11 cellular contexts compared by ENCODE assay signal in genomic region chr7:28151965-28152364, GRCh38. TPM values are rescaled to one million over a fixed set of nuclear protein-coding genes. Genes with fewer than 3 reads are reported as not detected.
DNase-seq lines count a peak whose midpoint lies in the region; ATAC-seq, FAIRE-seq and TF ChIP-seq lines count a peak whose summit lies in the region.
"Had no signal": no experiment of that assay in that cellular context is flagged by ENCODE, and none has a peak within 500 bp of the region (broad histone marks: within the 10 kb centered on the region; RNA-seq: fewer than 3 reads in every experiment).

No MANE protein-coding gene starts in this region.

- H3K9ac ChIP-seq in IMR-90 (ENCODE audit: low read depth, low read length), result peak overlapping the region; percentile 6; the same call in 1 of the 2 replicates

- H3K36me3 ChIP-seq in IMR-90 (ENCODE audit: control insufficient read depth, insufficient read depth, low read length) (no peaks in the 10 kb centered on the region), bronchial epithelial cell (ENCODE audit: control insufficient read depth, insufficient read depth, low read length) (no peaks in the 10 kb centered on the region), Caco-2 (ENCODE audit: control insufficient read depth, insufficient read depth, low read length) (no peaks in the 10 kb centered on the region), right atrium auricular region (no peaks in the 10 kb centered on the region)

- H3K27me3 Mint-ChIP-seq in activated naive CD4-positive, alpha-beta T cell treated with anti-CD3 and anti-CD28 coated beads, Interleukin-2, amount 10 ng/mL, durations not matched to agents 7 days and 5 days, result no peaks in the 10 kb centered on the region
- H3K27me3 Mint-ChIP-seq in stimulated activated naive CD8-positive, alpha-beta T cell treated with anti-CD3 and anti-CD28 coated beads, Interleukin-15, Interleukin-2, amounts not matched to agents 100 ng/mL and 50 ng/mL, for 24 hours, result no peaks in the 10 kb centered on the region
- peaks cover 8% of the 10 kb centered on the region for H3K27me3 Mint-ChIP-seq in Caco-2 (ENCODE audit: insufficient read depth, unreplicated experiment)

- 0 out of 2 replicates have a peak overlapping the region, but pooled peaks have one; percentile 89 for H2BK20ac ChIP-seq in IMR-90 (ENCODE audit: low read depth, low read length)

- no peak overlapping the region; the same call in 1 of the 2 replicates for H2AK5ac ChIP-seq in IMR-90 (ENCODE audit: low read depth, low read length)

- H3K27me3 ChIP-seq in IMR-90 (ENCODE audit: control insufficient read depth, insufficient read depth, low read length) (no peaks in the 10 kb centered on the region), bronchial epithelial cell (ENCODE audit: control insufficient read depth, insufficient read depth, low read length) (no peaks in the 10 kb centered on the region), Caco-2 (replicated peaks; ENCODE audit: control insufficient read depth, insufficient read depth, low read length) (no peaks in the 10 kb centered on the region), right atrium auricular region (no peaks in the 10 kb centered on the region)

- peaks cover 32 to 69% of the 10 kb centered on the region in 2 experiments for H3K79me1 ChIP-seq in IMR-90 (ENCODE audit: low read depth in 1 of 2, low read length in 2 of 2)

- peak overlapping the region; percentile 83 for H3K14ac ChIP-seq in IMR-90 (replicated peaks; ENCODE audit: low read depth, low read length)

- TF ChIP-seq CTCF in IMR-90 (conservative IDR thresholded peaks at IDR 0.05; ENCODE audit: low read depth, low read length) (no peak), bronchial epithelial cell (IDR thresholded peaks at IDR 0.05; ENCODE audit: insufficient read depth, low read length, severe bottlenecking) (no peak), Caco-2 (IDR thresholded peaks at IDR 0.05; ENCODE audit: insufficient read depth in 1 of 2, low read depth in 1 of 2, low read length in 1 of 2, severe bottlenecking in 1 of 2, unreplicated experiment in 1 of 2) (no peak), right atrium auricular region (IDR thresholded peaks at IDR 0.05) (no peak)

- TF ChIP-seq POLR2A in IMR-90 (IDR thresholded peaks at IDR 0.05; ENCODE audit: low read depth, low read length), result no peak

- peak overlapping the region; percentile 90 for H2BK120ac ChIP-seq in IMR-90 (ENCODE audit: low read depth, low read length)

- no peak overlapping the region for H3K4me3 Mint-ChIP-seq in activated naive CD4-positive, alpha-beta T cell treated with anti-CD3 and anti-CD28 coated beads, Interleukin-2, amount 10 ng/mL, durations not matched to agents 7 days and 5 days
- H3K4me3 Mint-ChIP-seq in stimulated activated naive CD8-positive, alpha-beta T cell treated with anti-CD3 and anti-CD28 coated beads, Interleukin-15, Interleukin-2, amounts not matched to agents 100 ng/mL and 50 ng/mL, for 24 hours, result peak overlapping the region; percentile 41
- no peak overlapping the region for H3K4me3 Mint-ChIP-seq in Caco-2 (ENCODE audit: unreplicated experiment)

- H3K4me3 ChIP-seq in IMR-90 (ENCODE audit: insufficient read depth, low read depth, low read length) (no peak overlapping the region), bronchial epithelial cell (ENCODE audit: low read depth, low read length) (no peak overlapping the region), Caco-2 (ENCODE audit: low read depth, low read length) (no peak overlapping the region), right atrium auricular region (no peak overlapping the region)

- 0 out of 2 replicates have a peak overlapping the region, but pooled peaks have one; percentile 76 for H3K56ac ChIP-seq in IMR-90 (ENCODE audit: extremely low read depth, insufficient read depth, low read length)

- dilution Hi-C loops in IMR-90 (cut with HindIII; ENCODE audit: low sequenced_read_pairs, unreplicated experiment), result no loop called here

- BruUV-seq in IMR-90 (replicated peaks; lab: Mats Ljungman, UMichigan), result no TSS peak
- BruUV-seq in Caco-2 (replicated peaks; lab: Mats Ljungman, UMichigan), result no TSS peak

- H3K9me1 ChIP-seq in IMR-90 (ENCODE audit: insufficient read depth, low read length), result peaks cover 19% of the 10 kb centered on the region

- H4K8ac ChIP-seq in IMR-90 (ENCODE audit: low read depth in 2 of 2, low read length in 2 of 2), result peak overlapping the region; percentile 81 to 88

- no peak overlapping the region for H2AFZ ChIP-seq in IMR-90 (replicated peaks; ENCODE audit: low read length, poor library complexity)

- H3K4me2 ChIP-seq in IMR-90 (ENCODE audit: low read depth, low read length), result peak overlapping the region; percentile 61; the same call in 1 of the 2 replicates

- H3K4me1 ChIP-seq in IMR-90 (ENCODE audit: control insufficient read depth, insufficient read depth, low read length) (peaks cover 20% of the 10 kb centered on the region), Caco-2 (no peaks in the 10 kb centered on the region), right atrium auricular region (peaks cover 0 to 23% of the 10 kb centered on the region in 2 donors)

- peak overlapping the region; percentile 78 for H2BK5ac ChIP-seq in IMR-90 (ENCODE audit: low read depth, low read length, poor library complexity, severe bottlenecking)

- H4K5ac ChIP-seq in IMR-90 (ENCODE audit: low read depth, low read length), result peak overlapping the region; percentile 83; the same call in 1 of the 2 replicates

- 0 out of 3 replicates have a peak overlapping the region, but pooled peaks have one; percentile 85 for H2BK15ac ChIP-seq in IMR-90 (ENCODE audit: low read depth, low read length)

- H3K27ac Mint-ChIP-seq in activated naive CD4-positive, alpha-beta T cell treated with anti-CD3 and anti-CD28 coated beads, Interleukin-2, amount 10 ng/mL, durations not matched to agents 7 days and 5 days, result peak overlapping the region; percentile 6
- H3K27ac Mint-ChIP-seq in stimulated activated naive CD8-positive, alpha-beta T cell treated with anti-CD3 and anti-CD28 coated beads, Interleukin-15, Interleukin-2, amounts not matched to agents 100 ng/mL and 50 ng/mL, for 24 hours, result peak overlapping the region; percentile 94
- H3K27ac Mint-ChIP-seq in Caco-2 (ENCODE audit: unreplicated experiment), result no peak overlapping the region

- no peak for FAIRE-seq in bronchial epithelial cell (lab: Jason Lieb, UNC)

- POLR2A ChIA-PET in IMR-90 (lab: Charles Lee; ENCODE audit: unreplicated experiment), result no interaction called here
- POLR2A ChIA-PET in Caco-2 (lab: Charles Lee), result no interaction called here

- H3K18ac ChIP-seq in IMR-90 (ENCODE audit: low read depth, low read length), result peak overlapping the region; percentile 88; the same call in 1 of the 2 replicates

- H3K9me3 ChIP-seq in IMR-90 (ENCODE audit: control insufficient read depth, insufficient read depth, low read length), result no peaks in the 10 kb centered on the region
- no peaks in the 10 kb centered on the region for H3K9me3 ChIP-seq in Caco-2
- H3K9me3 ChIP-seq in right atrium auricular region, result no peaks in the 10 kb centered on the region

- peaks cover 38% of the 10 kb centered on the region for H3K4me1 Mint-ChIP-seq in activated naive CD4-positive, alpha-beta T cell treated with anti-CD3 and anti-CD28 coated beads, Interleukin-2, amount 10 ng/mL, durations not matched to agents 7 days and 5 days
- peaks cover 86% of the 10 kb centered on the region for H3K4me1 Mint-ChIP-seq in stimulated activated naive CD8-positive, alpha-beta T cell treated with anti-CD3 and anti-CD28 coated beads, Interleukin-15, Interleukin-2, amounts not matched to agents 100 ng/mL and 50 ng/mL, for 24 hours (ENCODE audit: low read depth)
- peaks cover 24% of the 10 kb centered on the region for H3K4me1 Mint-ChIP-seq in Caco-2 (ENCODE audit: low read depth, unreplicated experiment)

- H3K36me3 Mint-ChIP-seq in activated naive CD4-positive, alpha-beta T cell treated with anti-CD3 and anti-CD28 coated beads, Interleukin-2, amount 10 ng/mL, durations not matched to agents 7 days and 5 days, result peaks cover 2% of the 10 kb centered on the region
- H3K36me3 Mint-ChIP-seq in stimulated activated naive CD8-positive, alpha-beta T cell treated with anti-CD3 and anti-CD28 coated beads, Interleukin-15, Interleukin-2, amounts not matched to agents 100 ng/mL and 50 ng/mL, for 24 hours (ENCODE audit: low read depth), result peaks cover 26% of the 10 kb centered on the region
- H3K36me3 Mint-ChIP-seq in Caco-2 (ENCODE audit: insufficient read depth, unreplicated experiment), result no peaks in the 10 kb centered on the region

- peak overlapping the region; percentile 89; the same call in 1 of the 2 replicates for H4K91ac ChIP-seq in IMR-90 (ENCODE audit: insufficient read depth, low read depth, low read length)

- no peak overlapping the region for H2AK9ac ChIP-seq in IMR-90 (replicated peaks; ENCODE audit: low read depth, low read length, poor library complexity)

- H4K20me1 ChIP-seq in IMR-90 (ENCODE audit: insufficient read depth, low read length), result no peaks in the 10 kb centered on the region

- H3K23ac ChIP-seq in IMR-90 (ENCODE audit: low read depth, low read length), result peak overlapping the region; percentile 90; the same call in 1 of the 2 replicates

- peak overlapping the region; percentile 89; the same call in 1 of the 2 replicates for H3K4ac ChIP-seq in IMR-90 (ENCODE audit: low read depth, low read length)

- in situ Hi-C loops in IMR-90 (cut with MboI; ENCODE audit: low sequenced_read_pairs), result no loop called here

- CTCF ChIA-PET in activated naive CD4-positive, alpha-beta T cell treated with anti-CD3 and anti-CD28 coated beads, Interleukin-2, amount 10 ng/mL, durations not matched to agents 7 days and 5 days (lab: Charles Lee), result no interaction called here
- CTCF ChIA-PET in IMR-90 (lab: Yijun Ruan, JAX), result no interaction called here
- CTCF ChIA-PET in Caco-2 (lab: Charles Lee), result no interaction called here

- H3K27ac ChIP-seq in IMR-90 (ENCODE audit: insufficient read depth, low read length) (peak overlapping the region; percentile 64), right atrium auricular region (no peak overlapping the region)

- DNase-seq in activated naive CD4-positive, alpha-beta T cell treated with anti-CD3 and anti-CD28 coated beads, Interleukin-2, amount 10 ng/mL, durations not matched to agents 7 days and 5 days, result no peak
- DNase-seq in activated naive CD4-positive, alpha-beta T cell treated with Interleukin-2 at 50 U/mL for 16 hours, result no peak
- DNase-seq in IMR-90 (peak; percentile 76), bronchial epithelial cell (ENCODE audit: low read depth) (peak; percentile 87), Caco-2 (no peak), right atrium auricular region (ENCODE audit: low spot score) (no peak)
- DNase-seq: cerebellar nuclear complex; stimulated activated CD4-positive, alpha-beta T cell treated with anti-CD3 and anti-CD28 coated beads, Interleukin-2, amount 100 ng/mL, for 48 hours had no signal

- TF ChIP-seq RAD21 in IMR-90 (IDR thresholded peaks at IDR 0.05; ENCODE audit: low read length), result no peak

- intact Hi-C loops in IMR-90 (cut with micrococcal nuclease) (no loop called here), Caco-2 (cut with micrococcal nuclease; ENCODE audit: unreplicated experiment) (no loop called here)

- ATAC-seq in IMR-90 (ENCODE audit: low read depth), result peak; percentile 12; the same call in 1 of the 2 replicates
- ATAC-seq in GM21528 (IDR thresholded peaks at IDR 0.05; ENCODE audit: low FRiP score, unreplicated experiment), result no peak
- ATAC-seq: left lobe of liver had no signal

- no peaks in the 10 kb centered on the region for H3K9me3 Mint-ChIP-seq in activated naive CD4-positive, alpha-beta T cell treated with anti-CD3 and anti-CD28 coated beads, Interleukin-2, amount 10 ng/mL, durations not matched to agents 7 days and 5 days
- peaks cover 4% of the 10 kb centered on the region for H3K9me3 Mint-ChIP-seq in stimulated activated naive CD8-positive, alpha-beta T cell treated with anti-CD3 and anti-CD28 coated beads, Interleukin-15, Interleukin-2, amounts not matched to agents 100 ng/mL and 50 ng/mL, for 24 hours
- no peaks in the 10 kb centered on the region for H3K9me3 Mint-ChIP-seq in Caco-2 (ENCODE audit: unreplicated experiment)

- no CpG with 5 or more reads among the region's 4 CpGs for WGBS in IMR-90 (ENCODE audit: extremely low coverage in 2 of 2, insufficient read length in 1 of 2), 2 experiments

RNA-seq across cellular contexts. Expression of gene JAZF1, which starts 28.6 kb away (rescaled TPM):
- total RNA-seq in IMR-90 (2012; rRNA removed) (8.4 and 12.2 TPM in 2 replicates), bronchial epithelial cell (1.0 and 1.1 TPM in 2 replicates), Caco-2 (2022) (0.51 and 0.95 TPM in 2 replicates), right atrium auricular region (10 to 100 TPM; 13.2 to 18.5 TPM)
- 8.6 and 10.5 TPM in 2 replicates for polyA plus RNA-seq in IMR-90 (2012; rRNA removed)
- 4.1 and 8.9 TPM in 2 replicates for polyA plus RNA-seq in IMR-90 (2012; cell fraction: cytosol; rRNA removed)
- 3.2 and 7.4 TPM in 2 replicates for polyA plus RNA-seq in IMR-90 (2012; cell fraction: nucleus; rRNA removed; ENCODE audit: low replicate concordance)

Comparison
In these comparisons a context has a peak if more than half of its experiments do, and no peak if none do; other contexts are left out.
1. DNase-seq: peak in IMR-90 (single experiment) and bronchial epithelial cell (single experiment); none in activated naive CD4-positive, alpha-beta T cell treated with anti-CD3 and anti-CD28 coated beads, Interleukin-2, amount 10 ng/mL, durations not matched to agents 7 days and 5 days (single experiment), activated naive CD4-positive, alpha-beta T cell treated with Interleukin-2 at 50 U/mL for 16 hours (single experiment), Caco-2 (0 of 2) and right atrium auricular region (single experiment).